9 cellular contexts compared by ENCODE assay signal in the genomic region with DNA sequence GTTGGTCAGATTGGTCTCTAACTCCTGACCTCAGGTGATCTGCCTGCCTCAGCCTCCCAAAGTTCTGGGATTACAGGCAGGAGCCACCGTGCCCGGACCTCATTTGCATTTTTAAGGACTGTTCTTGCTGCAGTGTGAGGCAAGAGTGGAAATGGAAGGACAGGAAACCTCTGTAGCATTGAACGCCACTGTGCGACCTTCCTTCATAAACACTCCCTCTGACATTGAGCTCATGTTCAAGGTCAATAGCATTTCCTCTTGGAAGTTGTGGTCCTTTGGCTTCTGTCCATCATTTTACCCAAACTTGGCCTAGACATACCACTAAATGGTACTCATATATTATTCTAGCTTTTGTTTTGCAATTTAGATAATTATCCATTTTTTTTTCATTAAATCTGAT. TPM values are rescaled to one million over a fixed set of nuclear protein-coding genes. Genes with fewer than 3 reads are reported as not detected.
"Had no signal": no experiment of that assay in that cellular context is flagged by ENCODE, and none has a peak within 500 bp of the region (broad histone marks: within the 10 kb centered on the region; RNA-seq: fewer than 3 reads in every experiment).

No MANE protein-coding gene starts in this region.

- H3K27me3 Mint-ChIP-seq: IgD-negative memory B cell had no signal

- H3K27ac Mint-ChIP-seq: GM23338, H9, IgD-negative memory B cell had no signal

- H3K4me3 ChIP-seq: GM23338 had no signal

- DNase-seq: H9, HCEC 1CT, KBM-7 had no signal

- H3K4me3 Mint-ChIP-seq: GM23338, H9, IgD-negative memory B cell had no signal

- FAIRE-seq: H1, H54, HTR-8/SVneo had no signal

- H2AFZ ChIP-seq: GM23338 had no signal

- H3K36me3 Mint-ChIP-seq: IgD-negative memory B cell had no signal

- H3K4me2 ChIP-seq: GM23338 had no signal

- H3K9me3 Mint-ChIP-seq: GM23338, H9 had no signal

- ATAC-seq: GM23338 had no signal

- H3K4me1 Mint-ChIP-seq: IgD-negative memory B cell had no signal

RNA-seq across cellular contexts. Expression of a gene that starts 32.8 kb away (rescaled TPM):
- total RNA-seq: GM23338, H1, H9, HT-29 had no signal
- polyA plus RNA-seq: GM23338, H1, IgD-negative memory B cell had no signal
